In the genomic region with DNA sequence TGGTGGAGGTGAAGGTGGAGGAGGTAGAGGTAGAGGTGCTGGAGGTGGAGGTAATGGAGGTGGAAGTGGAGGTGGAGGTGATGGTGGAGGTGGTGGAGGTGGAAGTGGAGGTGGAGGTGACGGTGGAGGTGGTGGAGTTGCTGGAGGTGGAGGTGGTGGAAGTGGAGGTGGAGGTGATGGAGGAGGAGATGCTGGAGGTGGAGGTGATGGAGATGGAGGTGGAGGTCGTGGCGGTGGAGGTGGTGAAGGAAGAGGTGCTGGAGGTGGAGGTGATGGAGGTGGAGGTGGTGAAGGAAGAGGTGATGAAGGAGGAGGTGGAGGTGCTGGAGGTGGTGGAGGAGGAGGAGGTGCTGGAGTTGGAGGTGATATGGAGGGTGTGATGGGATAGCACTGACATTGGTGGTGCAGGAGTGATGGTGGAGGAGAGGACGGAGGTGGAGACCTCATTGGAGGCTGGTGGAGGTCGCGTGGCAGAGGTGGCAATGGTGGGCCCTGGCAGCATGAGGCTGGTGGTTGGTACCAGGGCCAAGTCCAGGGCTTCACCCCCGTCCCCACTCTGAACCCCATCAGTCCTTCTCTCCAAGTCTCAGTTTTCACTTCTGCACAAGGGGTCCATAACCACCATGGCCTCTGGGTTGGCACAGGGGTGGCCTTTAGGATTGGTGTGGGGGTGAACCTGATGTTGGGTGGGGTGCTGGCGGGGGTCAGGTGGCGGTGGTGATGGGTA, we compare ENCODE assay signal across 36 cellular contexts. TPM values are rescaled to one million over a fixed set of nuclear protein-coding genes. Genes with fewer than 3 reads are reported as not detected.
"Had no signal": no experiment of that assay in that cellular context is flagged by ENCODE, and none has a peak within 500 bp of the region (broad histone marks: within the 10 kb centered on the region; RNA-seq: fewer than 3 reads in every experiment).

No MANE protein-coding gene starts in this region.

- H3K27ac Mint-ChIP-seq: activated CD4-positive, alpha-beta T cell treated with anti-CD3 and anti-CD28 coated beads, Interleukin-2, amount 10 ng/mL, durations not matched to agents 24 days and 14 days; activated CD8-positive, alpha-beta T cell treated with anti-CD3 and anti-CD28 coated beads for 36 hours; activated naive CD4-positive, alpha-beta T cell treated with anti-CD3 and anti-CD28 coated beads, Interleukin-2, amount 50 U/mL, for 72 hours; activated T-cell treated with anti-CD3 and anti-CD28 coated beads, Interleukin-2, amount 50 U/mL, for 72 hours; activated T-helper 17 cell treated with anti-CD3 and anti-CD28 coated beads, Interleukin-2, amount 50 U/mL, for 72 hours; T-helper 1 cell treated with Interleukin-12 subunit alpha and Interleukin-12 subunit beta and Interleukin-4 antibody, amounts not matched to agents 30 μg/mL and 1 μg/mL, for 36 hours; T-helper 2 cell treated with Interferon-gamma antibody and Interleukin-4, amounts not matched to agents 5 μg/mL and 100 μg/mL, for 36 hours had no signal

- H3K36me3 ChIP-seq: adrenal gland, breast epithelium, Peyer's patch, SJSA1 had no signal

- H3K4me3 ChIP-seq: adrenal gland, body of pancreas, breast epithelium, Peyer's patch, SJSA1 had no signal

- H3K4me1 ChIP-seq: adrenal gland, body of pancreas, breast epithelium, SJSA1 had no signal

- H3K27ac ChIP-seq: adrenal gland, body of pancreas, breast epithelium, Peyer's patch, SJSA1 had no signal

- H3K4me1 Mint-ChIP-seq: activated CD4-positive, alpha-beta T cell treated with anti-CD3 and anti-CD28 coated beads, Interleukin-2, amount 10 ng/mL, durations not matched to agents 24 days and 14 days; activated T-helper 17 cell treated with anti-CD3 and anti-CD28 coated beads, Interleukin-2, amount 50 U/mL, for 72 hours had no signal

- H3K4me2 ChIP-seq: SK-N-SH had no signal

- H3K9me3 ChIP-seq: adrenal gland had no signal

- ATAC-seq: activated CD8-positive, alpha-beta T cell treated with anti-CD3 and anti-CD28 coated beads for 36 hours; activated naive CD4-positive, alpha-beta T cell treated with anti-CD3 and anti-CD28 coated beads, Interleukin-2, amount 50 U/mL, for 72 hours; activated T-cell treated with anti-CD3 and anti-CD28 coated beads, Interleukin-2, amount 50 U/mL, for 72 hours; activated T-helper 17 cell treated with anti-CD3 and anti-CD28 coated beads, Interleukin-2, amount 50 U/mL, for 72 hours; body of pancreas; PC-3 had no signal

- H3K9ac ChIP-seq: SK-N-SH had no signal

- DNase-seq: activated CD4-positive, alpha-beta T cell treated with anti-CD3 and anti-CD28 coated beads, Interleukin-2, amount 10 ng/mL, durations not matched to agents 24 days and 14 days; activated CD4-positive, alpha-beta T cell treated with anti-CD3 and anti-CD28 coated beads, Interleukin-2, amount 50 U/mL, for 4 hours; activated CD8-positive, alpha-beta T cell treated with anti-CD3 and anti-CD28 coated beads for 36 hours; activated effector memory CD4-positive, alpha-beta T cell treated with anti-CD3 and anti-CD28 coated beads, Interleukin-2, amount 50 U/mL, for 16 hours; activated naive CD4-positive, alpha-beta T cell; activated T-cell treated with anti-CD3 and anti-CD28 coated beads, Interleukin-2, amount 50 U/mL, for 1 hour; activated T-cell treated with anti-CD3 and anti-CD28 coated beads, Interleukin-2, amount 50 U/mL, for 72 hours; body of pancreas; NCI-H1092 treated with DMSO at 0.1 percent for 48 hours; NCI-H1417; NCI-H146; NCI-H187; NCI-H2029 treated with DMSO at 0.1 percent for 48 hours; NCI-H2107; NCI-H2171; NCI-H510A; NCI-H526; NCI-H748 treated with DMSO at 0.1 percent for 48 hours; NK-92 treated with Interleukin-12 subunit alpha and Interleukin-12 subunit beta, amount 100 ng/mL, for 24 hours; PC-3; RPMI8226; SHP77 treated with DMSO at 0.1 percent for 48 hours had no signal

- FAIRE-seq: astrocyte, TTC549 had no signal

- H3K4me3 Mint-ChIP-seq: activated CD4-positive, alpha-beta T cell treated with anti-CD3 and anti-CD28 coated beads, Interleukin-2, amount 10 ng/mL, durations not matched to agents 24 days and 14 days; activated CD8-positive, alpha-beta T cell treated with anti-CD3 and anti-CD28 coated beads for 36 hours; activated T-cell treated with anti-CD3 and anti-CD28 coated beads, Interleukin-2, amount 50 U/mL, for 72 hours; activated T-helper 17 cell treated with anti-CD3 and anti-CD28 coated beads, Interleukin-2, amount 50 U/mL, for 72 hours; T-helper 1 cell treated with Interleukin-12 subunit alpha and Interleukin-12 subunit beta and Interleukin-4 antibody, amounts not matched to agents 30 μg/mL and 1 μg/mL, for 36 hours; T-helper 2 cell treated with Interferon-gamma antibody and Interleukin-4, amounts not matched to agents 5 μg/mL and 100 μg/mL, for 36 hours had no signal

RNA-seq across cellular contexts. Expression of a gene that starts 15.8 kb away (rescaled TPM):
- total RNA-seq: activated CD4-positive, alpha-beta T cell treated with anti-CD3 and anti-CD28 coated beads, Interleukin-2, amount 10 ng/mL, durations not matched to agents 24 days and 14 days; activated CD8-positive, alpha-beta memory T cell treated with anti-CD3 and anti-CD28 coated beads for 36 hours; activated CD8-positive, alpha-beta T cell treated with anti-CD3 and anti-CD28 coated beads for 36 hours; activated naive CD4-positive, alpha-beta T cell treated with anti-CD3 and anti-CD28 coated beads, Interleukin-2, amount 50 U/mL, for 72 hours; activated T-cell treated with anti-CD3 and anti-CD28 coated beads, Interleukin-2, amount 50 U/mL, for 72 hours; activated T-helper 17 cell treated with anti-CD3 and anti-CD28 coated beads, Interleukin-2, amount 50 U/mL, for 72 hours; adrenal gland; astrocyte; breast epithelium; cardiac septum; M059J; SJSA1 had no signal
- polyA plus RNA-seq: SK-N-SH had no signal
